In genomic region chr22:38262051-38262795, GRCh38 we compare ENCODE assay signal across 8 cellular contexts. TPM values are rescaled to one million over a fixed set of nuclear protein-coding genes. Genes with fewer than 3 reads are reported as not detected.
DNase-seq lines count a peak whose midpoint lies in the region; ATAC-seq and TF ChIP-seq lines count a peak whose summit lies in the region.

No MANE protein-coding gene starts in this region.

- peak; percentile 82 for ATAC-seq in stimulated activated effector memory CD8-positive, alpha-beta T cell treated with anti-CD3 and anti-CD28 coated beads, Interleukin-12 subunit alpha, Interleukin-12 subunit beta, amount 100 ng/mL, for 72 hours
- no peak for ATAC-seq in GM21529 (IDR thresholded peaks at IDR 0.05; ENCODE audit: unreplicated experiment)

- POLR2A ChIA-PET in MCF 10A (lab: Yijun Ruan, JAX), result interaction anchor here (0.5 to 0.7 kb wide), 3 partner anchors 9 to 36 kb away, joined by 3 read pairs; no protein-coding TSS in a partner anchor

- DNase-seq in NCI-H748 (lab: John Stamatoyannopoulos, UW; ENCODE audit: unreplicated experiment) (peak; percentile 20), NCI-H748 treated with DMSO at 0.1 percent for 48 hours (lab: John Stamatoyannopoulos, UW) (no peak), T-helper 1 cell (peak in 3 of 5 donors; percentile 22 to 35 (median 28)), MCF 10A (ENCODE audit: unreplicated experiment) (peak; percentile 78), left kidney (ENCODE audit: low read depth, low spot score) (peak; percentile 39), DMS153 (lab: John Stamatoyannopoulos, UW) (no peak)
- peak; percentile 35 to 83 for DNase-seq in stimulated activated effector memory CD8-positive, alpha-beta T cell treated with anti-CD3 and anti-CD28 coated beads, Interleukin-12 subunit alpha, Interleukin-12 subunit beta, amount 100 ng/mL, for 72 hours (ENCODE audit: low spot score in 2 of 2)

- BruUV-seq in MCF 10A (replicated peaks; lab: Mats Ljungman, UMichigan), result no TSS peak

- peaks cover 14% of the 10 kb centered on the region for H3K4me1 Mint-ChIP-seq in MCF 10A (ENCODE audit: insufficient read depth, unreplicated experiment)
- H3K4me1 Mint-ChIP-seq in stimulated activated effector memory CD8-positive, alpha-beta T cell treated with anti-CD3 and anti-CD28 coated beads, Interleukin-12 subunit alpha, Interleukin-12 subunit beta, amount 100 ng/mL, for 72 hours, result peaks cover 64% of the 10 kb centered on the region

- H3K27ac Mint-ChIP-seq in MCF 10A (ENCODE audit: low read depth, unreplicated experiment), result peak overlapping the region; percentile 63
- peak overlapping the region; percentile 89 for H3K27ac Mint-ChIP-seq in stimulated activated effector memory CD8-positive, alpha-beta T cell treated with anti-CD3 and anti-CD28 coated beads, Interleukin-12 subunit alpha, Interleukin-12 subunit beta, amount 100 ng/mL, for 72 hours

- H3K27me3 Mint-ChIP-seq in MCF 10A (ENCODE audit: insufficient read depth, unreplicated experiment), result no peaks in the 10 kb centered on the region

- CTCF ChIA-PET in MCF 10A (lab: Yijun Ruan, JAX), result interaction anchor here (0.6 to 1.9 kb wide), 3 partner anchors 19 to 92 kb away, joined by 3 to 5 read pairs (median 3); no protein-coding TSS in a partner anchor

- peaks cover 16% of the 10 kb centered on the region for H3K36me3 Mint-ChIP-seq in MCF 10A (ENCODE audit: insufficient read depth, unreplicated experiment)
- H3K36me3 Mint-ChIP-seq in stimulated activated effector memory CD8-positive, alpha-beta T cell treated with anti-CD3 and anti-CD28 coated beads, Interleukin-12 subunit alpha, Interleukin-12 subunit beta, amount 100 ng/mL, for 72 hours, result peaks cover 6% of the 10 kb centered on the region

- intact Hi-C loops in MCF 10A (cut with micrococcal nuclease), result loop anchor here (2.0 kb wide), 1 partner anchor 93 kb away; no protein-coding TSS in a partner anchor

- peak; percentile 48 for TF ChIP-seq CTCF in MCF 10A (IDR thresholded peaks at IDR 0.05; ENCODE audit: unreplicated experiment)

- no peak overlapping the region for H3K4me3 Mint-ChIP-seq in MCF 10A (ENCODE audit: unreplicated experiment)
- H3K4me3 Mint-ChIP-seq in stimulated activated effector memory CD8-positive, alpha-beta T cell treated with anti-CD3 and anti-CD28 coated beads, Interleukin-12 subunit alpha, Interleukin-12 subunit beta, amount 100 ng/mL, for 72 hours, result peak overlapping the region; percentile 47

- H3K9me3 Mint-ChIP-seq in MCF 10A (ENCODE audit: unreplicated experiment), result no peaks in the 10 kb centered on the region
- no peaks in the 10 kb centered on the region for H3K9me3 Mint-ChIP-seq in stimulated activated effector memory CD8-positive, alpha-beta T cell treated with anti-CD3 and anti-CD28 coated beads, Interleukin-12 subunit alpha, Interleukin-12 subunit beta, amount 100 ng/mL, for 72 hours

RNA-seq across cellular contexts. Expression of gene TMEM184B, which starts 10.6 kb away (rescaled TPM):
- 58.7 and 69.1 TPM in 2 replicates for total RNA-seq in MCF 10A (2022)

RNA-seq across cellular contexts. Expression of gene CSNK1E, which starts 55.0 kb away (rescaled TPM):
- 354 and 425 TPM in 2 replicates for total RNA-seq in MCF 10A (2022)

Comparison
In these comparisons a context has a peak if more than half of its experiments do, and no peak if none do; other contexts are left out.
1. DNase-seq: peak in NCI-H748 (single experiment), T-helper 1 cell (3 of 5), MCF 10A (single experiment), left kidney (single experiment) and stimulated activated effector memory CD8-positive, alpha-beta T cell treated with anti-CD3 and anti-CD28 coated beads, Interleukin-12 subunit alpha, Interleukin-12 subunit beta, amount 100 ng/mL, for 72 hours (2 of 2); none in NCI-H748 treated with DMSO at 0.1 percent for 48 hours (single experiment) and DMS153 (single experiment).